ENCODE assay signal across 18 cellular contexts in the genomic region with DNA sequence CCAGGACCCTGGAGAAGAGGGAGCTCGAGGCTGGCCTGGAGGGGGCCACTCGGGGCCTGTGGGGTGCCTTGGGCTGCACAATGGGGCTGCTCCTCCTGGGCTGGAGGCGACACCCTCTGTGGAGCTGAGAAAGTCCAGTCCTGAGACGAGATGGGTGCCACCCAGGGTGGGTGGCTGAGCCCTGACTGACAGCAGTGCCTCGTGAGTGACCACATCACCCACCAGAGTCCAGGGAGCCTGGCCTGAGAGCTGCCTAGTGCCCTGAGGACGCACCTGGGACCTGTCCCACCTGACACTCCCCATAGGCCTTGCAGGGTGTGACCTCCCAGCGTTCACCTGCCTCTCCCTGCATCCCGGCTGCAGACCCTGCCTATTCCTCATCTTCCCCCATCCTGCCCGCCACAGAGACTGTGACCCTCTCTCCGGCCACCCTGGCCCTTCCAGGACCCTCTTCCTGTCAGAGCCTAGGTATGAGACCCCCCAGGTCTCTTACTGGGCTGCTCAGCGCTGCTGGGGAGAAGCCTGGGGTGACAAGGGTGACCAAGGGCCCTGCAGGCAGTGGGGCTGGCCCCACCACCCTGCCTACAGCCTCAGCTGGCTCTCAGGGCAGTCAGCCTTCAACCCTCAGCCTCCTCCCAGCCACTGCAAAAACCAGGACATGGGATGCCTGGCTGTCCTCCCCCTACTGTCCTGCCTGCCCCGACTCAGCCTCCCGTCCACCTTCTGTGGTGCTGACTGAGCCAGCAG. TPM values are rescaled to one million over a fixed set of nuclear protein-coding genes. Genes with fewer than 3 reads are reported as not detected.
DNase-seq lines count a peak whose midpoint lies in the region; ATAC-seq and TF ChIP-seq lines count a peak whose summit lies in the region.
"Had no signal": no experiment of that assay in that cellular context is flagged by ENCODE, and none has a peak within 500 bp of the region (broad histone marks: within the 10 kb centered on the region; RNA-seq: fewer than 3 reads in every experiment).

No MANE protein-coding gene starts in this region.

- ATAC-seq in left ventricle myocardium superior, result no peak
- no peak for ATAC-seq in sciatic nerve
- ATAC-seq in GM19467 (IDR thresholded peaks at IDR 0.05; ENCODE audit: unreplicated experiment), result no peak
- ATAC-seq: K562 had no signal

- no peak overlapping the region for H3K4me3 Mint-ChIP-seq in dendritic cell treated with granulocyte-macrophage colony-stimulating factor and Interleukin-4, amounts not matched to agents 40 ng/mL and 50 ng/mL, for 4 days

- H3K4me1 Mint-ChIP-seq in dendritic cell treated with granulocyte-macrophage colony-stimulating factor and Interleukin-4, amounts not matched to agents 40 ng/mL and 50 ng/mL, for 4 days (ENCODE audit: low read depth), result peaks cover 15% of the 10 kb centered on the region

- TF ChIP-seq CTCF in right atrium auricular region (IDR thresholded peaks at IDR 0.05), result no peak

- no peaks in the 10 kb centered on the region for H3K36me3 Mint-ChIP-seq in dendritic cell treated with granulocyte-macrophage colony-stimulating factor and Interleukin-4, amounts not matched to agents 40 ng/mL and 50 ng/mL, for 4 days (ENCODE audit: low read depth)

- no peaks in the 10 kb centered on the region for H3K9me3 Mint-ChIP-seq in dendritic cell treated with granulocyte-macrophage colony-stimulating factor and Interleukin-4, amounts not matched to agents 40 ng/mL and 50 ng/mL, for 4 days

- intact Hi-C loops in left ventricle myocardium superior (cut with micrococcal nuclease), result no loop called here
- intact Hi-C loops in dendritic cell treated with granulocyte-macrophage colony-stimulating factor and Interleukin-4, amounts not matched to agents 40 ng/mL and 50 ng/mL, for 4 days (cut with micrococcal nuclease), result no loop called here
- intact Hi-C loops in sciatic nerve (cut with DNase I), result no loop called here

- no peaks in the 10 kb centered on the region for H3K4me1 ChIP-seq in right atrium auricular region
- H3K4me1 ChIP-seq: A549 had no signal

- no peak overlapping the region for H3K4me3 ChIP-seq in right atrium auricular region
- H3K4me3 ChIP-seq: A549, GM23248, K562, SK-N-MC had no signal

- H3K9me3 ChIP-seq in right atrium auricular region, result no peaks in the 10 kb centered on the region
- H3K9me3 ChIP-seq: A549 had no signal

- peaks cover 3% of the 10 kb centered on the region for H3K27me3 Mint-ChIP-seq in dendritic cell treated with granulocyte-macrophage colony-stimulating factor and Interleukin-4, amounts not matched to agents 40 ng/mL and 50 ng/mL, for 4 days

- H3K27ac ChIP-seq in right atrium auricular region, result no peak overlapping the region
- H3K27ac ChIP-seq: A549, GM23248, SK-N-MC had no signal

- H3K27ac Mint-ChIP-seq in dendritic cell treated with granulocyte-macrophage colony-stimulating factor and Interleukin-4, amounts not matched to agents 40 ng/mL and 50 ng/mL, for 4 days, result peak overlapping the region; percentile 50

- H3K27me3 ChIP-seq in right atrium auricular region, result no peaks in the 10 kb centered on the region

- DNase-seq in left ventricle myocardium superior (peak; percentile 20), right atrium auricular region (ENCODE audit: low spot score) (no peak), sciatic nerve (ENCODE audit: low spot score) (peak; percentile 42), RKO (ENCODE audit: low spot score) (no peak)
- DNase-seq in activated CD4-positive, alpha-beta T cell treated with anti-CD3 and anti-CD28 coated beads, Interleukin-2, amount 50 U/mL, for 4 hours, result no peak
- DNase-seq: DND-41, GM23248, NCI-H1694 treated with DMSO at 0.1 percent for 48 hours, NCI-H2107, NCI-H510A treated with DMSO at 0.1 percent for 48 hours, NCI-H774, SHP77 had no signal

- H3K36me3 ChIP-seq in right atrium auricular region, result no peaks in the 10 kb centered on the region

RNA-seq across cellular contexts. Expression of gene TNFRSF13B, which starts 41.2 kb away (rescaled TPM):
- total RNA-seq in left ventricle myocardium superior (not detected), right atrium auricular region (not detected), sciatic nerve (not detected)
- total RNA-seq: G401, GM23248, K562 had no signal

Comparison
In these comparisons a context has a peak if more than half of its experiments do, and no peak if none do; other contexts are left out.
1. DNase-seq: peak in left ventricle myocardium superior (single experiment) and sciatic nerve (single experiment); none in right atrium auricular region (single experiment), activated CD4-positive, alpha-beta T cell treated with anti-CD3 and anti-CD28 coated beads, Interleukin-2, amount 50 U/mL, for 4 hours (0 of 2) and RKO (single experiment).